Comparison of ENCODE assay signal across 15 cellular contexts in genomic region chr1:155513300-155513926, GRCh38. TPM values are rescaled to one million over a fixed set of nuclear protein-coding genes. Genes with fewer than 3 reads are reported as not detected.
A peak's percentile ranks its signal among the peaks of the same experiment; 100 is the strongest.
DNase-seq lines count a peak whose midpoint lies in the region; ATAC-seq, FAIRE-seq and TF ChIP-seq lines count a peak whose summit lies in the region.
"Had no signal": no experiment of that assay in that cellular context is flagged by ENCODE, and none has a peak within 500 bp of the region (broad histone marks: within the 10 kb centered on the region; RNA-seq: fewer than 3 reads in every experiment).

No MANE protein-coding gene starts in this region.

- no peaks in the 10 kb centered on the region for H3K9me3 ChIP-seq in CD4-positive, CD25-positive, alpha-beta regulatory T cell (ENCODE audit: control insufficient read depth in 2 of 2, low read length in 2 of 2)
- no peaks in the 10 kb centered on the region for H3K9me3 ChIP-seq in GM12878 (replicated peaks; ENCODE audit: control insufficient read depth, insufficient read depth, low read length)
- H3K9me3 ChIP-seq in naive thymus-derived CD4-positive, alpha-beta T cell (ENCODE audit: control insufficient read depth in 2 of 3, low read length in 3 of 3), result no peaks in the 10 kb centered on the region
- H3K9me3 ChIP-seq: body of pancreas, testis had no signal

- H3K9me3 Mint-ChIP-seq in CD4-positive, CD25-positive, alpha-beta regulatory T cell, result no peaks in the 10 kb centered on the region
- no peaks in the 10 kb centered on the region for H3K9me3 Mint-ChIP-seq in naive thymus-derived CD4-positive, alpha-beta T cell
- H3K9me3 Mint-ChIP-seq: activated T-cell treated with anti-CD3 and anti-CD28 coated beads, Interleukin-2, amount 50 U/mL, for 4 hours; WTC11 had no signal

- no peak for FAIRE-seq in GM12878 (lab: Jason Lieb, UNC)

- no peak for TF ChIP-seq POLR2A in GM12878 (IDR thresholded peaks at IDR 0.05; ENCODE audit: low read depth, low read length)

- TSS peak; percentile 11 for BruUV-seq in GM12878 (replicated peaks; lab: Mats Ljungman, UMichigan)

- TF ChIP-seq RAD21 in GM12878 (IDR thresholded peaks at IDR 0.05; ENCODE audit: insufficient read depth, low read depth, low read length), result no peak

- in situ Hi-C loops in GM12878 (cut with MboI), result no loop called here

- H3K36me3 ChIP-seq in CD4-positive, CD25-positive, alpha-beta regulatory T cell (ENCODE audit: control insufficient read depth, insufficient read depth, low read length), result peaks cover 10% of the 10 kb centered on the region
- peaks cover 0 to 21% of the 10 kb centered on the region in 2 experiments; a peak in 3 of 4 replicates for H3K36me3 ChIP-seq in GM12878 (ENCODE audit: control insufficient read depth in 2 of 2, insufficient read depth in 2 of 2, low read length in 1 of 2)
- peaks cover 0 to 9% (median 0%) of the 10 kb centered on the region in 3 experiments for H3K36me3 ChIP-seq in naive thymus-derived CD4-positive, alpha-beta T cell (ENCODE audit: control insufficient read depth in 2 of 3, insufficient read depth in 3 of 3, low read length in 3 of 3)

- CTCF ChIA-PET in GM12878 (lab: Yijun Ruan, JAX), result interaction anchor here (0.9 to 1.5 kb wide), 2 partner anchors 9 to 35 kb away, joined by 3 to 6 read pairs; no protein-coding TSS in a partner anchor
- CTCF ChIA-PET in naive thymus-derived CD4-positive, alpha-beta T cell (lab: Charles Lee), result interaction anchor here (0.6 kb wide), 1 partner anchor 436 kb away, joined by 3 read pairs; no protein-coding TSS in a partner anchor

- peak overlapping the region in 1 of 3 donors; percentile 3 for H3K27ac Mint-ChIP-seq in CD4-positive, CD25-positive, alpha-beta regulatory T cell
- peak overlapping the region in 7 of 9 donors; percentile 2 to 87 (median 38) for H3K27ac Mint-ChIP-seq in naive thymus-derived CD4-positive, alpha-beta T cell
- H3K27ac Mint-ChIP-seq: WTC11 had no signal

- peaks cover 18% of the 10 kb centered on the region for H3K36me3 Mint-ChIP-seq in CD4-positive, CD25-positive, alpha-beta regulatory T cell
- H3K36me3 Mint-ChIP-seq in naive thymus-derived CD4-positive, alpha-beta T cell, result peaks cover 0 to 18% (median 13%) of the 10 kb centered on the region in 5 donors

- no peak overlapping the region for H2AFZ ChIP-seq in GM12878 (ENCODE audit: control insufficient read depth, low read depth, low read length)

- TF ChIP-seq CTCF in GM12878 (IDR thresholded peaks at IDR 0.05 in 2 of 3, conservative IDR thresholded peaks at IDR 0.05 in 1 of 3; ENCODE audit: control insufficient read depth in 2 of 3, extremely low read depth in 1 of 3, insufficient read depth in 1 of 3, low read depth in 3 of 3, low read length in 3 of 3), result no peak

- peaks cover 20 to 73% (median 54%) of the 10 kb centered on the region in 4 donors for H3K4me1 Mint-ChIP-seq in CD4-positive, CD25-positive, alpha-beta regulatory T cell
- peaks cover 31 to 73% (median 62%) of the 10 kb centered on the region in 7 donors for H3K4me1 Mint-ChIP-seq in naive thymus-derived CD4-positive, alpha-beta T cell
- H3K4me1 Mint-ChIP-seq: WTC11 had no signal

- DNase-seq in CD4-positive, CD25-positive, alpha-beta regulatory T cell, result no peak
- peak; percentile 22 for DNase-seq in HS-27A (ENCODE audit: low read depth)
- DNase-seq in GM12878 (ENCODE audit: low read depth, low spot score), result no peak
- DNase-seq in naive thymus-derived CD4-positive, alpha-beta T cell, result no peak
- DNase-seq in NCI-H345 (lab: John Stamatoyannopoulos, UW), result no peak
- DNase-seq in HuH-7 (ENCODE audit: low spot score), result no peak
- DNase-seq: activated T-cell treated with anti-CD3 and anti-CD28 coated beads, Interleukin-2, amount 50 U/mL, for 4 hours; body of pancreas; DMS79 treated with DMSO at 0.1 percent for 48 hours; mesendoderm; NCI-H2107; testis had no signal

- no peak overlapping the region for H3K4me2 ChIP-seq in GM12878 (ENCODE audit: control insufficient read depth, insufficient read depth)

- no peak overlapping the region for H3K9ac ChIP-seq in GM12878 (ENCODE audit: control insufficient read depth, insufficient read depth, low read length)

- H3K79me2 ChIP-seq in GM12878 (ENCODE audit: control insufficient read depth, insufficient read depth, low read length), result peaks cover 76% of the 10 kb centered on the region

- intact Hi-C loops in GM12878 (cut with micrococcal nuclease; ENCODE audit: unreplicated experiment), result no loop called here
- intact Hi-C loops in naive thymus-derived CD4-positive, alpha-beta T cell (cut with micrococcal nuclease), result loop anchor here in 1 of 2 donors (5.0 kb wide), 1 partner anchor 49 kb away; the partner anchor contains the start of gene ASH1L

- no peaks in the 10 kb centered on the region for H3K27me3 ChIP-seq in CD4-positive, CD25-positive, alpha-beta regulatory T cell (ENCODE audit: control insufficient read depth, insufficient read depth, low read length)
- H3K27me3 ChIP-seq in GM12878 (replicated peaks in 1 of 2; ENCODE audit: control insufficient read depth in 2 of 2, insufficient read depth in 2 of 2, low read length in 1 of 2), result no peaks in the 10 kb centered on the region
- H3K27me3 ChIP-seq in naive thymus-derived CD4-positive, alpha-beta T cell (ENCODE audit: control insufficient read depth in 2 of 2, insufficient read depth in 2 of 2, low read length in 2 of 2), result no peaks in the 10 kb centered on the region
- H3K27me3 ChIP-seq: body of pancreas, testis had no signal

- no peak for TF ChIP-seq EP300 in GM12878 (IDR thresholded peaks at IDR 0.05; ENCODE audit: borderline replicate concordance in 1 of 2, control insufficient read depth in 1 of 2, low read depth in 2 of 2, low read length in 2 of 2)

- SMC1A ChIA-PET in GM12878 (lab: Charles Lee; ENCODE audit: uncharacterized antibody, unreplicated experiment), result interaction anchor here (0.6 to 1.0 kb wide), 3 partner anchors 9 to 49 kb away, joined by 3 read pairs; partner anchors contain the start of gene ASH1L

- peak overlapping the region in 2 of 4 donors; percentile 67 to 78 for H3K4me3 Mint-ChIP-seq in CD4-positive, CD25-positive, alpha-beta regulatory T cell
- peak overlapping the region in 2 of 10 donors; percentile 70 to 79 for H3K4me3 Mint-ChIP-seq in naive thymus-derived CD4-positive, alpha-beta T cell
- H3K4me3 Mint-ChIP-seq: WTC11 had no signal

- ATAC-seq in CD4-positive, CD25-positive, alpha-beta regulatory T cell (ENCODE audit: low read depth in 2 of 2), result no peak
- no peak for ATAC-seq in GM12878
- peak; percentile 65 for ATAC-seq in naive thymus-derived CD4-positive, alpha-beta T cell
- no peak for ATAC-seq in HG02973 (IDR thresholded peaks at IDR 0.05; ENCODE audit: unreplicated experiment)
- ATAC-seq: activated T-cell treated with anti-CD3 and anti-CD28 coated beads, Interleukin-2, amount 50 U/mL, for 4 hours; body of pancreas; WTC11 had no signal

- H3K27me3 Mint-ChIP-seq in CD4-positive, CD25-positive, alpha-beta regulatory T cell, result no peaks in the 10 kb centered on the region
- no peaks in the 10 kb centered on the region for H3K27me3 Mint-ChIP-seq in naive thymus-derived CD4-positive, alpha-beta T cell

- RAD21 ChIA-PET in GM12878 (lab: Charles Lee; ENCODE audit: unreplicated experiment), result interaction anchor here (0.7 kb wide), 1 partner anchor 14 kb away, joined by 3 read pairs; no protein-coding TSS in a partner anchor

- WGBS in GM12878 (ENCODE audit: insufficient coverage, insufficient replicate concordance, low lambda C conversion rate, missing lambda C conversion rate), result 100% methylated on average over 3 of the region's 3 CpGs

- no peak overlapping the region for H3K27ac ChIP-seq in CD4-positive, CD25-positive, alpha-beta regulatory T cell (ENCODE audit: insufficient read depth, low read length, poor library complexity, severe bottlenecking)
- no peak overlapping the region for H3K27ac ChIP-seq in GM12878 (ENCODE audit: control insufficient read depth, insufficient read depth)
- H3K27ac ChIP-seq in naive thymus-derived CD4-positive, alpha-beta T cell (ENCODE audit: low read depth, low read length), result peak overlapping the region; percentile 27
- H3K27ac ChIP-seq: body of pancreas, SK-N-MC, testis had no signal

- H4K20me1 ChIP-seq in GM12878 (ENCODE audit: control insufficient read depth, insufficient read depth), result no peaks in the 10 kb centered on the region; the same call in 1 of the 2 replicates

- POLR2A ChIA-PET in GM12878 (lab: Charles Lee), result interaction anchor here (0.7 to 1.0 kb wide), 4 partner anchors 13 to 196 kb away, joined by 3 to 5 read pairs (median 4); no protein-coding TSS in a partner anchor
- POLR2A ChIA-PET in naive thymus-derived CD4-positive, alpha-beta T cell (lab: Charles Lee), result no interaction called here

- H3K4me1 ChIP-seq in CD4-positive, CD25-positive, alpha-beta regulatory T cell (ENCODE audit: control insufficient read depth, insufficient read depth, low read length, poor library complexity, severe bottlenecking), result peaks cover 13% of the 10 kb centered on the region
- no peaks in the 10 kb centered on the region for H3K4me1 ChIP-seq in GM12878 (ENCODE audit: control insufficient read depth, insufficient read depth, low read length)
- peaks cover 9 to 19% of the 10 kb centered on the region in 2 donors for H3K4me1 ChIP-seq in naive thymus-derived CD4-positive, alpha-beta T cell (ENCODE audit: control insufficient read depth in 2 of 2, insufficient read depth in 2 of 2, low read length in 2 of 2)
- H3K4me1 ChIP-seq: body of pancreas had no signal

- peak overlapping the region; percentile 19 for H3K4me3 ChIP-seq in CD4-positive, CD25-positive, alpha-beta regulatory T cell (ENCODE audit: low read depth, low read length)
- no peak overlapping the region for H3K4me3 ChIP-seq in GM12878
- no peak overlapping the region for H3K4me3 ChIP-seq in naive thymus-derived CD4-positive, alpha-beta T cell (ENCODE audit: low read length)
- H3K4me3 ChIP-seq: body of pancreas, SK-N-MC, testis had no signal

RNA-seq across cellular contexts. Expression of gene ASH1L, which starts 49.2 kb away (rescaled TPM):
- total RNA-seq in CD4-positive, CD25-positive, alpha-beta regulatory T cell, result 97.8 TPM
- polyA plus RNA-seq in CD4-positive, CD25-positive, alpha-beta regulatory T cell, result 10 to 100 TPM; 14.1 to 16.8 (median 15.1) TPM
- 299 TPM in 2 replicates for total RNA-seq in GM12878 (2013; cell fraction: nucleolus; rRNA removed)
- 14.7 and 17.2 TPM in 2 replicates for total RNA-seq in GM12878 (2014; rRNA removed)
- 22.0 and 22.6 TPM in 2 replicates for total RNA-seq in GM12878 (2014; rRNA removed; fragmentation: Illumina TruSeq; extraction: Trizol)
- 23.9 and 24.5 TPM in 2 replicates for total RNA-seq in GM12878 (2021)
- 6.9 TPM for polyA plus RNA-seq in GM12878 (2011; ENCODE audit: low read depth)
- 22.2 and 22.4 TPM in 2 replicates for polyA plus RNA-seq in GM12878 (2011; rRNA removed)
- polyA plus RNA-seq in GM12878 (2011; cell fraction: cytosol; rRNA removed), result 16.5 and 22.0 TPM in 2 replicates
- polyA plus RNA-seq in GM12878 (2011; cell fraction: nucleus; rRNA removed), result 51.5 and 53.8 TPM in 2 replicates
- 10.7 and 11.1 TPM in 2 replicates for polyA plus RNA-seq in GM12878 (2012)
- 15.9 and 16.8 TPM in 2 replicates for polyA plus RNA-seq in GM12878 (2014; fragmentation: Illumina TruSeq; extraction: Trizol)
- polyA plus RNA-seq in GM12878 (2014; fragmentation: Nextera tagmentation; extraction: Ambion mirVana), result 1 to 10 TPM; 1.7 to 5.9 TPM
- 11.3 and 12.1 TPM in 2 replicates for polyA plus RNA-seq in GM12878 (2014; rRNA removed)
- 10 to 100 TPM; 17.3 to 18.6 TPM for polyA plus RNA-seq in GM12878 (2016; fragmentation: Nextera tagmentation; extraction: Ambion mirVana)
- 64.2 and 66.3 TPM in 2 replicates for polyA minus RNA-seq in GM12878 (2011; rRNA and poly(A)+ RNA removed)
- 20.3 and 20.7 TPM in 2 replicates for polyA minus RNA-seq in GM12878 (2011; cell fraction: cytosol; rRNA and poly(A)+ RNA removed)
- 61.3 and 90.6 TPM in 2 replicates for polyA minus RNA-seq in GM12878 (2011; cell fraction: nucleus; rRNA and poly(A)+ RNA removed)
- total RNA-seq in naive thymus-derived CD4-positive, alpha-beta T cell, result 100 to 1,000 TPM in 2 of 5 experiments, 10 to 100 TPM in 3; 57.2 to 109 (median 95.1) TPM
- 10 to 100 TPM; 20.1 to 34.9 TPM for polyA plus RNA-seq in naive thymus-derived CD4-positive, alpha-beta T cell
